Comparison of ENCODE assay signal across 22 cellular contexts in the genomic region with DNA sequence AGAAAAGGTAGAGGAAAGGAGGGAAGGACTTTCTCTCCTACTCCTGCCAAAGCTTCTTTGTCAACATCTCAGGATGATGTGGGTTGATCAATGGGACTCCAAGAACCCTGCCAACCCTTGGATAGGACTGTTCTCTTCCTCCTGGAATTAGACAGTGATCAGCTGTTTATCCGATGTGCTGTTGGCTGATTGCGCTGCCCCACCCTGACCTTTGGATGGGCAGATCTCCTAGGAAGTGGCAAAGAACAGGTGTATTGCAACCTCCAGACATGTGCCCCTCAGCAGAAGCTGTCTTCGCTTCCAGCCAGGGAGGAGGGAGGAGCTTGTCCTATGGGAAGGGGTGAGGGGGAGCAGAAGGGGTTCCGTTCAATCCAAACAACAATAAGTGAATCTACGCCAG. TPM values are rescaled to one million over a fixed set of nuclear protein-coding genes. Genes with fewer than 3 reads are reported as not detected.
DNase-seq lines count a peak whose midpoint lies in the region; ATAC-seq and FAIRE-seq lines count a peak whose summit lies in the region.
"Had no signal": no experiment of that assay in that cellular context is flagged by ENCODE, and none has a peak within 500 bp of the region (broad histone marks: within the 10 kb centered on the region; RNA-seq: fewer than 3 reads in every experiment).

No MANE protein-coding gene starts in this region.

- no peak overlapping the region for H3K4me3 ChIP-seq in small intestine (ENCODE audit: low read depth in 1 of 2, low read length in 2 of 2)
- no peak overlapping the region for H3K4me3 ChIP-seq in mesendoderm (ENCODE audit: low read length)
- H3K4me3 ChIP-seq: A549 had no signal

- H4K5ac ChIP-seq in mesendoderm (ENCODE audit: low read length) = no peak overlapping the region

- no peak for ATAC-seq in left lobe of liver
- ATAC-seq in stimulated activated naive CD8-positive, alpha-beta T cell treated with anti-CD3 and anti-CD28 coated beads, Interleukin-15, amount 100 ng/mL, for 72 hours = no peak
- no peak for ATAC-seq in GM21723 (IDR thresholded peaks at IDR 0.05; ENCODE audit: unreplicated experiment)
- ATAC-seq: A549; CD8-positive, alpha-beta T cell had no signal

- H3K79me1 ChIP-seq in mesendoderm (ENCODE audit: low read length) = no peaks in the 10 kb centered on the region

- H3K4ac ChIP-seq in mesendoderm (ENCODE audit: low read depth, low read length) = no peak overlapping the region

- H3K9me3 Mint-ChIP-seq in stimulated activated naive CD8-positive, alpha-beta T cell treated with anti-CD3 and anti-CD28 coated beads, Interleukin-15, amount 100 ng/mL, for 72 hours = peaks cover 0 to 5% of the 10 kb centered on the region in 2 donors
- H3K9me3 Mint-ChIP-seq: H9 had no signal

- no peaks in the 10 kb centered on the region for H3K4me1 Mint-ChIP-seq in stimulated activated naive CD8-positive, alpha-beta T cell treated with anti-CD3 and anti-CD28 coated beads, Interleukin-15, amount 100 ng/mL, for 72 hours
- H3K4me1 Mint-ChIP-seq: CD14-positive monocyte, H9 had no signal

- FAIRE-seq in small intestine (lab: Jason Lieb, UNC) = no peak
- FAIRE-seq: A549, D721Med, G401.6, GM12891 had no signal

- H2BK5ac ChIP-seq in mesendoderm (ENCODE audit: low read length) = no peak overlapping the region

- no peak overlapping the region for H4K8ac ChIP-seq in mesendoderm (ENCODE audit: low read depth, low read length)

- no peak overlapping the region for H3K27ac Mint-ChIP-seq in stimulated activated naive CD8-positive, alpha-beta T cell treated with anti-CD3 and anti-CD28 coated beads, Interleukin-15, amount 100 ng/mL, for 72 hours
- H3K27ac Mint-ChIP-seq: CD14-positive monocyte; CD8-positive, alpha-beta T cell; H9 had no signal

- H3K27ac ChIP-seq in angular gyrus (ENCODE audit: low read depth, low read length) = peak overlapping the region; percentile 63
- H3K27ac ChIP-seq in small intestine (ENCODE audit: low read depth in 1 of 2, low read length in 1 of 2) = no peak overlapping the region
- no peak overlapping the region for H3K27ac ChIP-seq in mesendoderm (ENCODE audit: low read depth, low read length)
- H3K27ac ChIP-seq: A549, HL-60 had no signal

- no peaks in the 10 kb centered on the region for H3K27me3 Mint-ChIP-seq in stimulated activated naive CD8-positive, alpha-beta T cell treated with anti-CD3 and anti-CD28 coated beads, Interleukin-15, amount 100 ng/mL, for 72 hours

- no peaks in the 10 kb centered on the region for H3K27me3 ChIP-seq in small intestine (ENCODE audit: control insufficient read depth in 2 of 2, insufficient read depth in 2 of 2, low read length in 2 of 2)
- H3K27me3 ChIP-seq in mesendoderm (ENCODE audit: insufficient read depth, low read length, poor library complexity) = no peaks in the 10 kb centered on the region

- DNase-seq in globus pallidus (ENCODE audit: low spot score) (peak; percentile 47), small intestine (peak; percentile 81), left lobe of liver (ENCODE audit: low spot score) (no peak), mesendoderm (no peak)
- DNase-seq in stimulated activated naive CD8-positive, alpha-beta T cell treated with anti-CD3 and anti-CD28 coated beads, Interleukin-15, amount 100 ng/mL, for 72 hours = no peak
- DNase-seq: CD8-positive, alpha-beta T cell; COR-L47; DMS153; DMS79 treated with DMSO at 0.1 percent for 48 hours; EL; GOT3; H9 had no signal

- H3K4me1 ChIP-seq in small intestine (ENCODE audit: control insufficient read depth in 2 of 2, insufficient read depth in 1 of 2, low read depth in 1 of 2, low read length in 1 of 2) = peaks cover 0 to 7% of the 10 kb centered on the region in 2 donors
- no peaks in the 10 kb centered on the region for H3K4me1 ChIP-seq in mesendoderm (ENCODE audit: control insufficient read depth, low read depth, low read length)
- H3K4me1 ChIP-seq: A549 had no signal

- no peak overlapping the region for H3K4me2 ChIP-seq in mesendoderm (ENCODE audit: low read length)
- H3K4me2 ChIP-seq: A549 had no signal

- H3K23ac ChIP-seq in mesendoderm (ENCODE audit: low read length) = no peak overlapping the region

- no peak overlapping the region for H3K4me3 Mint-ChIP-seq in stimulated activated naive CD8-positive, alpha-beta T cell treated with anti-CD3 and anti-CD28 coated beads, Interleukin-15, amount 100 ng/mL, for 72 hours
- H3K4me3 Mint-ChIP-seq: CD14-positive monocyte; CD8-positive, alpha-beta T cell; H9 had no signal

- H2BK15ac ChIP-seq in mesendoderm (replicated peaks; ENCODE audit: low read depth) = no peak overlapping the region

- no peaks in the 10 kb centered on the region for H3K79me2 ChIP-seq in mesendoderm (ENCODE audit: control insufficient read depth, insufficient read depth, low read length)

- no peak overlapping the region for H3K18ac ChIP-seq in mesendoderm (ENCODE audit: low read length)

- no peak overlapping the region for H3K56ac ChIP-seq in mesendoderm (ENCODE audit: low read length)

- H3K36me3 ChIP-seq in small intestine (ENCODE audit: control insufficient read depth in 2 of 2, insufficient read depth in 2 of 2, low read length in 2 of 2) (peaks cover 0 to 3% of the 10 kb centered on the region in 2 donors), mesendoderm (ENCODE audit: control insufficient read depth, insufficient read depth, low read length) (no peaks in the 10 kb centered on the region)

- H3K9ac ChIP-seq in mesendoderm (ENCODE audit: low read length) = no peak overlapping the region

- 31 to 65% (median 51%) methylated on average over 5 of the region's 5 CpGs for WGBS in small intestine, 3 donors
- WGBS in mesendoderm (ENCODE audit: extremely low coverage, insufficient coverage, low lambda C conversion rate) = no CpG with 5 or more reads among the region's 5 CpGs

- no peaks in the 10 kb centered on the region for H3K9me3 ChIP-seq in small intestine (ENCODE audit: control insufficient read depth, low read depth)
- H3K9me3 ChIP-seq: A549 had no signal

- H2BK120ac ChIP-seq in mesendoderm (ENCODE audit: low read depth, low read length) = no peak overlapping the region

- H2AK5ac ChIP-seq in mesendoderm (ENCODE audit: low read length) = no peak overlapping the region

RNA-seq across cellular contexts. Expression of a gene that starts 30.5 kb away (rescaled TPM):
- 10 to 100 TPM in 2 of 3 donors, 1 to 10 TPM in 1; 4.5 to 32.4 (median 25.1) TPM for polyA plus RNA-seq in small intestine
- 1.1 TPM for total RNA-seq in left lobe of liver
- polyA plus RNA-seq in mesendoderm (2013, experiment 1 of 2) = 0.14 TPM
- 0.10 TPM for polyA plus RNA-seq in mesendoderm (2013, experiment 2 of 2)
- polyA plus RNA-seq: AG04450, BJ, CD14-positive monocyte had no signal

Comparison
In these comparisons a context has a peak if more than half of its experiments do, and no peak if none do; other contexts are left out.
1. DNase-seq: peak in globus pallidus (single experiment) and small intestine (single experiment); none in left lobe of liver (single experiment), stimulated activated naive CD8-positive, alpha-beta T cell treated with anti-CD3 and anti-CD28 coated beads, Interleukin-15, amount 100 ng/mL, for 72 hours (0 of 2) and mesendoderm (single experiment).